Comparison of ENCODE assay signal across 19 cellular contexts in the genomic region with DNA sequence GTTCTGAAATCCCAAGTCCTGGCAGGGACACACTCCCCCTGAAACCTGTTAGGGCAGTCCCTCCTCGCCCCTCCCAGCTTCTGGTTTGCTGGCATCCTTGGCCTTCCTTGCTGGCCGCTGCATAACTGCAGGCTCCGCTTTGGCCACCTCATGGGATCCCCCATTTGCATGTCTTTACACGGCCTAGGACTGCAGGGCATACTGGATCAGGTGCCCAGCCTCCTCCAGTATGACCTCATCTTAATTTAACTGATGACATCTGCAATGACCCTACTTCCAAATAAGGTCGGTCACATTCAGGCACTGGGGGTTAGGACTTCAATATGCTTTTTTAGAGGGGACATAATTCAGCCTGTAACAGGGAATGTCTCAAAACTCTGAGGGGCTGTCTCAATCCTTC.
DNase-seq lines count a peak whose midpoint lies in the region; ATAC-seq and TF ChIP-seq lines count a peak whose summit lies in the region.
"Had no signal": no experiment of that assay in that cellular context is flagged by ENCODE, and none has a peak within 500 bp of the region (broad histone marks: within the 10 kb centered on the region; RNA-seq: fewer than 3 reads in every experiment).

No MANE protein-coding gene starts in this region.

- dilution Hi-C loops in mammary epithelial cell (cut with HindIII; ENCODE audit: low sequenced_read_pairs), result no loop called here

- H3K27me3 Mint-ChIP-seq in MCF 10A (ENCODE audit: insufficient read depth, unreplicated experiment), result peaks cover 44% of the 10 kb centered on the region

- H4K20me1 ChIP-seq in mammary epithelial cell (ENCODE audit: insufficient read depth, low read length), result no peaks in the 10 kb centered on the region

- no peak overlapping the region for H2AFZ ChIP-seq in mammary epithelial cell (ENCODE audit: low read depth, low read length)

- H3K9me3 Mint-ChIP-seq in MCF 10A (ENCODE audit: unreplicated experiment), result no peaks in the 10 kb centered on the region
- H3K9me3 Mint-ChIP-seq: activated naive CD8-positive, alpha-beta T cell treated with anti-CD3 and anti-CD28 coated beads for 36 hours; activated T-helper 17 cell treated with anti-CD3 and anti-CD28 coated beads, Interleukin-2, amount 50 U/mL, for 72 hours; CD4-positive, alpha-beta T cell; neural crest cell; T-helper 2 cell treated with Interferon-gamma antibody and Interleukin-4, amounts not matched to agents 5 μg/mL and 100 μg/mL, for 36 hours had no signal

- CTCF ChIA-PET in mammary epithelial cell (lab: Charles Lee; ENCODE audit: low non-redundant PET) (no interaction called here), MCF 10A (lab: Yijun Ruan, JAX) (interaction anchor here (0.6 kb wide), 1 partner anchor 105 kb away, joined by 4 read pairs; no protein-coding TSS in a partner anchor)

- ATAC-seq in body of pancreas (peak; percentile 71), GM21825 (IDR thresholded peaks at IDR 0.05; ENCODE audit: unreplicated experiment) (no peak), GM18520 (IDR thresholded peaks at IDR 0.05; ENCODE audit: unreplicated experiment) (no peak), GM21423 (IDR thresholded peaks at IDR 0.05; ENCODE audit: unreplicated experiment) (no peak)
- ATAC-seq: activated T-helper 17 cell treated with anti-CD3 and anti-CD28 coated beads, Interleukin-2, amount 50 U/mL, for 72 hours had no signal

- WGBS in mammary epithelial cell (ENCODE audit: low coverage, missing lambda C conversion rate), result 25% methylated on average over 4 of the region's 5 CpGs
- 45 to 59% methylated on average over 5 of the region's 5 CpGs for WGBS in body of pancreas, 2 donors
- WGBS in iPS DF 6.9 (ENCODE audit: insufficient coverage, insufficient read length), result no CpG with 5 or more reads among the region's 5 CpGs

- intact Hi-C loops in mammary epithelial cell (cut with micrococcal nuclease) (no loop called here), MCF 10A (cut with micrococcal nuclease) (no loop called here), body of pancreas (cut with DNase I) (no loop called here)

- H3K4me2 ChIP-seq in mammary epithelial cell (ENCODE audit: insufficient read depth, low read depth, low read length), result no peak overlapping the region

- H3K9ac ChIP-seq in mammary epithelial cell (ENCODE audit: insufficient read depth, low read length), result no peak overlapping the region

- H3K4me1 ChIP-seq in mammary epithelial cell (ENCODE audit: insufficient read depth, low read length), result peaks cover 13% of the 10 kb centered on the region
- H3K4me1 ChIP-seq in body of pancreas, result peaks cover 35% of the 10 kb centered on the region
- peaks cover 12% of the 10 kb centered on the region; the same call in 1 of the 2 replicates for H3K4me1 ChIP-seq in iPS DF 6.9 (ENCODE audit: control insufficient read depth, insufficient read depth, low read length)

- H3K9me3 ChIP-seq in mammary epithelial cell (replicated peaks; ENCODE audit: insufficient read depth, low read length) (no peaks in the 10 kb centered on the region), body of pancreas (no peaks in the 10 kb centered on the region), iPS DF 6.9 (ENCODE audit: control insufficient read depth, insufficient read depth, low read length) (no peaks in the 10 kb centered on the region)
- H3K9me3 ChIP-seq: transverse colon had no signal

- no peaks in the 10 kb centered on the region for H3K79me2 ChIP-seq in mammary epithelial cell (ENCODE audit: insufficient read depth, low read length)

- no peak for TF ChIP-seq POLR2A in body of pancreas (IDR thresholded peaks at IDR 0.05)
- TF ChIP-seq POLR2A in erythroblast (IDR thresholded peaks at IDR 0.05; ENCODE audit: low read length), result no peak

- no peaks in the 10 kb centered on the region for H3K36me3 ChIP-seq in mammary epithelial cell (ENCODE audit: insufficient read depth, low read length)
- H3K36me3 ChIP-seq in body of pancreas (replicated peaks in 1 of 2; ENCODE audit: insufficient read depth in 1 of 2, low read depth in 2 of 2), result no peaks in the 10 kb centered on the region
- no peaks in the 10 kb centered on the region for H3K36me3 ChIP-seq in iPS DF 6.9 (ENCODE audit: control insufficient read depth, insufficient read depth, low read length)
- H3K36me3 ChIP-seq: transverse colon had no signal

- H3K27ac Mint-ChIP-seq in MCF 10A (ENCODE audit: low read depth, unreplicated experiment), result no peak overlapping the region
- H3K27ac Mint-ChIP-seq: activated naive CD8-positive, alpha-beta T cell treated with anti-CD3 and anti-CD28 coated beads for 36 hours; activated T-helper 17 cell treated with anti-CD3 and anti-CD28 coated beads, Interleukin-2, amount 50 U/mL, for 72 hours; CD4-positive, alpha-beta T cell; T-helper 2 cell treated with Interferon-gamma antibody and Interleukin-4, amounts not matched to agents 5 μg/mL and 100 μg/mL, for 36 hours had no signal

- TF ChIP-seq CTCF in mammary epithelial cell (conservative IDR thresholded peaks at IDR 0.05 in 1 of 2, IDR thresholded peaks at IDR 0.05 in 1 of 2; ENCODE audit: extremely low read depth in 1 of 2, insufficient read depth in 1 of 2, low read depth in 1 of 2, low read length in 2 of 2), result no peak
- no peak for TF ChIP-seq CTCF in MCF 10A (IDR thresholded peaks at IDR 0.05; ENCODE audit: unreplicated experiment)
- no peak for TF ChIP-seq CTCF in body of pancreas (IDR thresholded peaks at IDR 0.05)

- H3K36me3 Mint-ChIP-seq in MCF 10A (ENCODE audit: insufficient read depth, unreplicated experiment), result peaks cover 4% of the 10 kb centered on the region
- H3K36me3 Mint-ChIP-seq: activated naive CD8-positive, alpha-beta T cell treated with anti-CD3 and anti-CD28 coated beads for 36 hours had no signal

- H3K4me1 Mint-ChIP-seq in MCF 10A (ENCODE audit: insufficient read depth, unreplicated experiment), result peaks cover 6% of the 10 kb centered on the region
- H3K4me1 Mint-ChIP-seq: activated naive CD8-positive, alpha-beta T cell treated with anti-CD3 and anti-CD28 coated beads for 36 hours; activated T-helper 17 cell treated with anti-CD3 and anti-CD28 coated beads, Interleukin-2, amount 50 U/mL, for 72 hours had no signal

- H3K27ac ChIP-seq in mammary epithelial cell (ENCODE audit: insufficient read depth, low read depth, low read length) (no peak overlapping the region), body of pancreas (peak overlapping the region in 3 of 4 donors; percentile 25 to 77 (median 58)), iPS DF 6.9 (ENCODE audit: low read length) (no peak overlapping the region)

- in situ Hi-C loops in mammary epithelial cell (cut with MboI; ENCODE audit: low sequenced_read_pairs in 2 of 2), result no loop called here

- POLR2A ChIA-PET in MCF 10A (lab: Yijun Ruan, JAX), result no interaction called here

- no peak overlapping the region for H3K4me3 Mint-ChIP-seq in MCF 10A (ENCODE audit: unreplicated experiment)
- H3K4me3 Mint-ChIP-seq: activated naive CD8-positive, alpha-beta T cell treated with anti-CD3 and anti-CD28 coated beads for 36 hours; activated T-helper 17 cell treated with anti-CD3 and anti-CD28 coated beads, Interleukin-2, amount 50 U/mL, for 72 hours; CD4-positive, alpha-beta T cell; neural crest cell; T-helper 2 cell treated with Interferon-gamma antibody and Interleukin-4, amounts not matched to agents 5 μg/mL and 100 μg/mL, for 36 hours had no signal

- no peak overlapping the region for H3K4me3 ChIP-seq in mammary epithelial cell (replicated peaks in 1 of 3; ENCODE audit: insufficient read depth in 1 of 3, low read depth in 2 of 3, low read length in 3 of 3)
- no peak overlapping the region for H3K4me3 ChIP-seq in body of pancreas
- H3K4me3 ChIP-seq in iPS DF 6.9 (ENCODE audit: low read length), result no peak overlapping the region
- H3K4me3 ChIP-seq: lung, transverse colon had no signal

- BruUV-seq in mammary epithelial cell (replicated peaks; lab: Mats Ljungman, UMichigan) (no TSS peak), MCF 10A (replicated peaks; lab: Mats Ljungman, UMichigan) (no TSS peak)

- no peaks in the 10 kb centered on the region for H3K27me3 ChIP-seq in mammary epithelial cell (ENCODE audit: insufficient read depth, low read length)
- no peaks in the 10 kb centered on the region for H3K27me3 ChIP-seq in body of pancreas
- H3K27me3 ChIP-seq in iPS DF 6.9 (ENCODE audit: control insufficient read depth, insufficient read depth, low read length), result no peaks in the 10 kb centered on the region

- peak; percentile 45 for DNase-seq in mammary epithelial cell
- no peak for DNase-seq in MCF 10A (ENCODE audit: unreplicated experiment)
- peak; percentile 35 to 73 (median 65) for DNase-seq in body of pancreas
- DNase-seq in iPS DF 6.9 (ENCODE audit: low read depth, low spot score), result peak; percentile 67
- DNase-seq in erythroblast (lab: John Stamatoyannopoulos, UW), result no peak
- DNase-seq: activated CD8-positive, alpha-beta memory T cell treated with anti-CD3 and anti-CD28 coated beads, Interleukin-2, amount 50 U/mL, for 4 hours; activated naive CD8-positive, alpha-beta T cell treated with anti-CD3 and anti-CD28 coated beads for 36 hours; CD4-positive, alpha-beta T cell; hypothalamus; kidney glomerular epithelial cell; Right ventricle myocardium superior had no signal

Comparison
In these comparisons a context has a peak if more than half of its experiments do, and no peak if none do; other contexts are left out.
1. DNase-seq: peak in mammary epithelial cell (single experiment), body of pancreas (4 of 4) and iPS DF 6.9 (single experiment); none in MCF 10A (single experiment) and erythroblast (0 of 2).
2. H3K27ac ChIP-seq: peak in body of pancreas (3 of 4); none in mammary epithelial cell (single experiment) and iPS DF 6.9 (single experiment).